In the genomic region with DNA sequence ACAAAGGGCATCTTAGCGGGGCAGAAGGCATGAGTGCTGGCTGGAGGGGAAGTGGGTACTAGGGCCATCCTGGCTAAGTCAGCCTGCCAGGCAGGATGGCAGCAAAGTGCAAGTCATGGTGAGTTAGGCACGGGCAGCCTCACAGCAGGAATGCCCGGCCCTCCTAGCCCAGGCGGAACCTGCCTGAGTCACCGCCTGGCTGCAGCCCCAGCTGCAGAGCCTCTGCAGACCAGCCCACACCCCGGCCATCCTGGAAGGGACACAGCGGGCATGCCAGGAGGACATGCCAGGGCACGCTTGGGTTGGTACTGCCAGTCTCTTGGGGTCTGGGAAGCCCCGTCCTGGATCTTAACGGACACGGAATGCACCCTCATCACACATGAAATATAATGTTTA, we compare ENCODE assay signal across 1 cellular context.
A peak's percentile ranks its signal among the peaks of the same experiment; 100 is the strongest.
TF ChIP-seq lines count a peak whose summit lies in the region.

No MANE protein-coding gene starts in this region.

TF ChIP-seq in HepG2, 621 proteins besides CTCF, POLR2A, EP300 and RAD21 (continued from another document):
- TF ChIP-seq, protein P1, sequence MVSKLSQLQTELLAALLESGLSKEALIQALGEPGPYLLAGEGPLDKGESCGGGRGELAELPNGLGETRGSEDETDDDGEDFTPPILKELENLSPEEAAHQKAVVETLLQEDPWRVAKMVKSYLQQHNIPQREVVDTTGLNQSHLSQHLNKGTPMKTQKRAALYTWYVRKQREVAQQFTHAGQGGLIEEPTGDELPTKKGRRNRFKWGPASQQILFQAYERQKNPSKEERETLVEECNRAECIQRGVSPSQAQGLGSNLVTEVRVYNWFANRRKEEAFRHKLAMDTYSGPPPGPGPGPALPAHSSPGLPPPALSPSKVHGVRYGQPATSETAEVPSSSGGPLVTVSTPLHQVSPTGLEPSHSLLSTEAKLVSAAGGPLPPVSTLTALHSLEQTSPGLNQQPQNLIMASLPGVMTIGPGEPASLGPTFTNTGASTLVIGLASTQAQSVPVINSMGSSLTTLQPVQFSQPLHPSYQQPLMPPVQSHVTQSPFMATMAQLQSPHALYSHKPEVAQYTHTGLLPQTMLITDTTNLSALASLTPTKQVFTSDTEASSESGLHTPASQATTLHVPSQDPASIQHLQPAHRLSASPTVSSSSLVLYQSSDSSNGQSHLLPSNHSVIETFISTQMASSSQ (IDR thresholded peaks at IDR 0.05; ENCODE audit: low read depth): no peak
- TF ChIP-seq, protein P1 (CRISPR knock-in tag; IDR thresholded peaks at IDR 0.05; ENCODE audit: borderline replicate concordance): no peak
- TF ChIP-seq PITX1 (CRISPR knock-in tag; IDR thresholded peaks at IDR 0.05) (no peak), ZNF546 (CRISPR knock-in tag; conservative IDR thresholded peaks at IDR 0.05) (no peak), SMAD3 (CRISPR knock-in tag; IDR thresholded peaks at IDR 0.05) (no peak), RFXAP (CRISPR knock-in tag; IDR thresholded peaks at IDR 0.05; ENCODE audit: borderline replicate concordance) (no peak), CAMTA2 (CRISPR knock-in tag; IDR thresholded peaks at IDR 0.05; ENCODE audit: borderline replicate concordance) (no peak), PAWR (CRISPR knock-in tag; IDR thresholded peaks at IDR 0.05; ENCODE audit: borderline replicate concordance) (no peak), RXRA (CRISPR knock-in tag; IDR thresholded peaks at IDR 0.05) (0 out of 2 replicates have a peak, but pooled peaks have one; percentile 12), PAF1 (CRISPR knock-in tag; IDR thresholded peaks at IDR 0.05) (no peak), NFE2L2 (IDR thresholded peaks at IDR 0.05; ENCODE audit: low read length) (peak; percentile 73)
- TF ChIP-seq, protein P2, sequence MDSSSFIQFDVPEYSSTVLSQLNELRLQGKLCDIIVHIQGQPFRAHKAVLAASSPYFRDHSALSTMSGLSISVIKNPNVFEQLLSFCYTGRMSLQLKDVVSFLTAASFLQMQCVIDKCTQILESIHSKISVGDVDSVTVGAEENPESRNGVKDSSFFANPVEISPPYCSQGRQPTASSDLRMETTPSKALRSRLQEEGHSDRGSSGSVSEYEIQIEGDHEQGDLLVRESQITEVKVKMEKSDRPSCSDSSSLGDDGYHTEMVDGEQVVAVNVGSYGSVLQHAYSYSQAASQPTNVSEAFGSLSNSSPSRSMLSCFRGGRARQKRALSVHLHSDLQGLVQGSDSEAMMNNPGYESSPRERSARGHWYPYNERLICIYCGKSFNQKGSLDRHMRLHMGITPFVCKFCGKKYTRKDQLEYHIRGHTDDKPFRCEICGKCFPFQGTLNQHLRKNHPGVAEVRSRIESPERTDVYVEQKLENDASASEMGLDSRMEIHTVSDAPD (CRISPR knock-in tag; IDR thresholded peaks at IDR 0.05): no peak
- TF ChIP-seq, protein P3, sequence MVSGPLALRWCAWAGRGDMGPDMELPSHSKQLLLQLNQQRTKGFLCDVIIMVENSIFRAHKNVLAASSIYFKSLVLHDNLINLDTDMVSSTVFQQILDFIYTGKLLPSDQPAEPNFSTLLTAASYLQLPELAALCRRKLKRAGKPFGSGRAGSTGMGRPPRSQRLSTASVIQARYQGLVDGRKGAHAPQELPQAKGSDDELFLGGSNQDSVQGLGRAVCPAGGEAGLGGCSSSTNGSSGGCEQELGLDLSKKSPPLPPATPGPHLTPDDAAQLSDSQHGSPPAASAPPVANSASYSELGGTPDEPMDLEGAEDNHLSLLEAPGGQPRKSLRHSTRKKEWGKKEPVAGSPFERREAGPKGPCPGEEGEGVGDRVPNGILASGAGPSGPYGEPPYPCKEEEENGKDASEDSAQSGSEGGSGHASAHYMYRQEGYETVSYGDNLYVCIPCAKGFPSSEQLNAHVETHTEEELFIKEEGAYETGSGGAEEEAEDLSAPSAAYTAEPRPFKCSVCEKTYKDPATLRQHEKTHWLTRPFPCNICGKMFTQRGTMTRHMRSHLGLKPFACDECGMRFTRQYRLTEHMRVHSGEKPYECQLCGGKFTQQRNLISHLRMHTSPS (CRISPR knock-in tag; IDR thresholded peaks at IDR 0.05; ENCODE audit: low read depth): peak; percentile 78
- TF ChIP-seq, protein P4, sequence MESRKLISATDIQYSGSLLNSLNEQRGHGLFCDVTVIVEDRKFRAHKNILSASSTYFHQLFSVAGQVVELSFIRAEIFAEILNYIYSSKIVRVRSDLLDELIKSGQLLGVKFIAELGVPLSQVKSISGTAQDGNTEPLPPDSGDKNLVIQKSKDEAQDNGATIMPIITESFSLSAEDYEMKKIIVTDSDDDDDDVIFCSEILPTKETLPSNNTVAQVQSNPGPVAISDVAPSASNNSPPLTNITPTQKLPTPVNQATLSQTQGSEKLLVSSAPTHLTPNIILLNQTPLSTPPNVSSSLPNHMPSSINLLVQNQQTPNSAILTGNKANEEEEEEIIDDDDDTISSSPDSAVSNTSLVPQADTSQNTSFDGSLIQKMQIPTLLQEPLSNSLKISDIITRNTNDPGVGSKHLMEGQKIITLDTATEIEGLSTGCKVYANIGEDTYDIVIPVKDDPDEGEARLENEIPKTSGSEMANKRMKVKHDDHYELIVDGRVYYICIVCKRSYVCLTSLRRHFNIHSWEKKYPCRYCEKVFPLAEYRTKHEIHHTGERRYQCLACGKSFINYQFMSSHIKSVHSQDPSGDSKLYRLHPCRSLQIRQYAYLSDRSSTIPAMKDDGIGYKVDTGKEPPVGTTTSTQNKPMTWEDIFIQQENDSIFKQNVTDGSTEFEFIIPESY (CRISPR knock-in tag; IDR thresholded peaks at IDR 0.05): peak; percentile 54; the same call in 1 of the 2 replicates
- TF ChIP-seq, protein P5, sequence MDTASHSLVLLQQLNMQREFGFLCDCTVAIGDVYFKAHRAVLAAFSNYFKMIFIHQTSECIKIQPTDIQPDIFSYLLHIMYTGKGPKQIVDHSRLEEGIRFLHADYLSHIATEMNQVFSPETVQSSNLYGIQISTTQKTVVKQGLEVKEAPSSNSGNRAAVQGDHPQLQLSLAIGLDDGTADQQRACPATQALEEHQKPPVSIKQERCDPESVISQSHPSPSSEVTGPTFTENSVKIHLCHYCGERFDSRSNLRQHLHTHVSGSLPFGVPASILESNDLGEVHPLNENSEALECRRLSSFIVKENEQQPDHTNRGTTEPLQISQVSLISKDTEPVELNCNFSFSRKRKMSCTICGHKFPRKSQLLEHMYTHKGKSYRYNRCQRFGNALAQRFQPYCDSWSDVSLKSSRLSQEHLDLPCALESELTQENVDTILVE (CRISPR knock-in tag; IDR thresholded peaks at IDR 0.05): no peak
TF ChIP-seq in HepG2: peak in this region for 5.
